ENCODE assay signal across 8 cellular contexts in genomic region chr7:134778941-134779740, GRCh38. TPM values are rescaled to one million over a fixed set of nuclear protein-coding genes. Genes with fewer than 3 reads are reported as not detected.
DNase-seq lines count a peak whose midpoint lies in the region; ATAC-seq, FAIRE-seq and TF ChIP-seq lines count a peak whose summit lies in the region.

A gene with protein sequence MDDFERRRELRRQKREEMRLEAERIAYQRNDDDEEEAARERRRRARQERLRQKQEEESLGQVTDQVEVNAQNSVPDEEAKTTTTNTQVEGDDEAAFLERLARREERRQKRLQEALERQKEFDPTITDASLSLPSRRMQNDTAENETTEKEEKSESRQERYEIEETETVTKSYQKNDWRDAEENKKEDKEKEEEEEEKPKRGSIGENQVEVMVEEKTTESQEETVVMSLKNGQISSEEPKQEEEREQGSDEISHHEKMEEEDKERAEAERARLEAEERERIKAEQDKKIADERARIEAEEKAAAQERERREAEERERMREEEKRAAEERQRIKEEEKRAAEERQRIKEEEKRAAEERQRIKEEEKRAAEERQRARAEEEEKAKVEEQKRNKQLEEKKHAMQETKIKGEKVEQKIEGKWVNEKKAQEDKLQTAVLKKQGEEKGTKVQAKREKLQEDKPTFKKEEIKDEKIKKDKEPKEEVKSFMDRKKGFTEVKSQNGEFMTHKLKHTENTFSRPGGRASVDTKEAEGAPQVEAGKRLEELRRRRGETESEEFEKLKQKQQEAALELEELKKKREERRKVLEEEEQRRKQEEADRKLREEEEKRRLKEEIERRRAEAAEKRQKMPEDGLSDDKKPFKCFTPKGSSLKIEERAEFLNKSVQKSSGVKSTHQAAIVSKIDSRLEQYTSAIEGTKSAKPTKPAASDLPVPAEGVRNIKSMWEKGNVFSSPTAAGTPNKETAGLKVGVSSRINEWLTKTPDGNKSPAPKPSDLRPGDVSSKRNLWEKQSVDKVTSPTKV (plus strand): TSS chr7:134779634. CDS start chr7:134867734, 88,100 bp downstream.

- no peaks in the 10 kb centered on the region for H3K9me3 ChIP-seq in Caco-2
- H3K9me3 ChIP-seq in esophagus squamous epithelium, result no peaks in the 10 kb centered on the region
- H3K9me3 ChIP-seq in mucosa of descending colon, result no peaks in the 10 kb centered on the region
- no peaks in the 10 kb centered on the region for H3K9me3 ChIP-seq in vagina

- H3K4me3 ChIP-seq in Caco-2 (ENCODE audit: low read depth, low read length), result peak within 1 kb of the TSS; percentile 22
- H3K4me3 ChIP-seq in esophagus squamous epithelium, result peak within 1 kb of the TSS; percentile 30 to 64 (median 54)
- H3K4me3 ChIP-seq in mucosa of descending colon, result no peak within 1 kb of the TSS
- peak within 1 kb of the TSS; percentile 62 to 63 for H3K4me3 ChIP-seq in vagina

- TF ChIP-seq CTCF in Caco-2 (IDR thresholded peaks at IDR 0.05; ENCODE audit: insufficient read depth in 1 of 2, low read depth in 1 of 2, low read length in 1 of 2, severe bottlenecking in 1 of 2, unreplicated experiment in 1 of 2) (no peak), esophagus squamous epithelium (IDR thresholded peaks at IDR 0.05) (no peak), mucosa of descending colon (IDR thresholded peaks at IDR 0.05) (no peak), vagina (IDR thresholded peaks at IDR 0.05) (no peak)

- intact Hi-C loops in Caco-2 (cut with micrococcal nuclease; ENCODE audit: unreplicated experiment), result loop anchor here (1.0 to 5.0 kb wide), 6 partner anchors 18 to 163 kb away; partner anchors contain the start of gene BPGM
- intact Hi-C loops in esophagus squamous epithelium (cut with DNase I), result no loop called here
- intact Hi-C loops in mucosa of descending colon (cut with DNase I, micrococcal nuclease), result no loop called here
- intact Hi-C loops in vagina (cut with DNase I), result no loop called here

- H3K4me3 Mint-ChIP-seq in Caco-2 (ENCODE audit: unreplicated experiment), result peak within 1 kb of the TSS; percentile 79

- peak; percentile 86 for ATAC-seq in mucosa of descending colon
- no peak for ATAC-seq in GM21528 (IDR thresholded peaks at IDR 0.05; ENCODE audit: low FRiP score, unreplicated experiment)

- peaks cover 9% of the 10 kb centered on the region for H3K36me3 Mint-ChIP-seq in Caco-2 (ENCODE audit: insufficient read depth, unreplicated experiment)

- BruUV-seq in Caco-2 (replicated peaks; lab: Mats Ljungman, UMichigan), result TSS peak; percentile 95

- no peaks in the 10 kb centered on the region for H3K27me3 Mint-ChIP-seq in Caco-2 (ENCODE audit: insufficient read depth, unreplicated experiment)

- H3K27ac ChIP-seq in esophagus squamous epithelium (peak within 1 kb of the TSS; percentile 63 to 90 (median 87)), vagina (peak within 1 kb of the TSS; percentile 92)

- CTCF ChIA-PET in Caco-2 (lab: Charles Lee), result interaction anchor here (0.7 kb wide), 2 partner anchors 59 to 89 kb away, joined by 3 read pairs; no protein-coding TSS in a partner anchor

- H3K4me1 Mint-ChIP-seq in Caco-2 (ENCODE audit: low read depth, unreplicated experiment), result peaks cover 30% of the 10 kb centered on the region

- POLR2A ChIA-PET in Caco-2 (lab: Charles Lee), result interaction anchor here (0.5 to 1.4 kb wide), 3 partner anchors 65 to 1254 kb away, joined by 3 to 7 read pairs (median 3); no protein-coding TSS in a partner anchor

- FAIRE-seq in RCC 7860 (lab: Jason Lieb, UNC), result peak; percentile 90

- DNase-seq in Caco-2, result peak; percentile 92 to 96
- DNase-seq in RCC 7860 (ENCODE audit: low spot score), result peak; percentile 98
- no peak for DNase-seq in esophagus squamous epithelium (lab: John Stamatoyannopoulos, UW)
- DNase-seq in mucosa of descending colon, result peak; percentile 43 to 63 (median 53)
- DNase-seq in vagina (ENCODE audit: extremely low spot score in 2 of 2), result peak in 1 of 2 donors; percentile 93
- DNase-seq in stimulated activated CD8-positive, alpha-beta memory T cell treated with anti-CD3 and anti-CD28 coated beads, Interleukin-4, amount 100 ng/mL, for 48 hours, result no peak
- DNase-seq in activated CD4-positive, CD25-positive, alpha-beta regulatory T cell (lab: John Stamatoyannopoulos, UW), result no peak

- no peaks in the 10 kb centered on the region for H3K9me3 Mint-ChIP-seq in Caco-2 (ENCODE audit: unreplicated experiment)

- peak in 2 of 4 donors; percentile 74 to 84 for TF ChIP-seq POLR2A in esophagus squamous epithelium (IDR thresholded peaks at IDR 0.05)
- peak in 1 of 2 donors; percentile 59 for TF ChIP-seq POLR2A in vagina (IDR thresholded peaks at IDR 0.05)

- 18 to 32% methylated on average over 11 of the region's 15 CpGs for WGBS in esophagus squamous epithelium, 2 donors

- H3K4me1 ChIP-seq in Caco-2 (peaks cover 31% of the 10 kb centered on the region), esophagus squamous epithelium (peaks cover 4 to 39% (median 6%) of the 10 kb centered on the region in 3 donors), mucosa of descending colon (ENCODE audit: low read depth) (no peaks in the 10 kb centered on the region), vagina (peaks cover 41% of the 10 kb centered on the region)

- H3K27me3 ChIP-seq in Caco-2 (replicated peaks; ENCODE audit: control insufficient read depth, insufficient read depth, low read length) (no peaks in the 10 kb centered on the region), esophagus squamous epithelium (no peaks in the 10 kb centered on the region), vagina (no peaks in the 10 kb centered on the region)

- peak within 1 kb of the TSS; percentile 79 for H3K27ac Mint-ChIP-seq in Caco-2 (ENCODE audit: unreplicated experiment)

- H3K36me3 ChIP-seq in Caco-2 (ENCODE audit: control insufficient read depth, insufficient read depth, low read length) (no peaks in the 10 kb centered on the region), esophagus squamous epithelium (no peaks in the 10 kb centered on the region), mucosa of descending colon (ENCODE audit: low read depth) (no peaks in the 10 kb centered on the region), vagina (no peaks in the 10 kb centered on the region)

RNA-seq across cellular contexts. Expression of the gene that starts here (rescaled TPM):
- total RNA-seq in Caco-2 (2022) (140 and 155 TPM in 2 replicates), esophagus squamous epithelium (100 to 1,000 TPM in 2 of 4 donors, 10 to 100 TPM in 2; 32.3 to 462 (median 98.4) TPM), mucosa of descending colon (1,000 to 10,000 TPM in 1 of 3 donors, 100 to 1,000 TPM in 1, 10 to 100 TPM in 1; 40.3 to 1,241 (median 134) TPM), vagina (343 TPM)

Comparison
In these comparisons a context has a peak if more than half of its experiments do, and no peak if none do; other contexts are left out.
1. DNase-seq: peak in Caco-2 (2 of 2), RCC 7860 (single experiment) and mucosa of descending colon (3 of 3); none in esophagus squamous epithelium (single experiment), stimulated activated CD8-positive, alpha-beta memory T cell treated with anti-CD3 and anti-CD28 coated beads, Interleukin-4, amount 100 ng/mL, for 48 hours (single experiment) and activated CD4-positive, CD25-positive, alpha-beta regulatory T cell (0 of 4).